Comparison of ENCODE assay signal across 8 cellular contexts in the genomic region with DNA sequence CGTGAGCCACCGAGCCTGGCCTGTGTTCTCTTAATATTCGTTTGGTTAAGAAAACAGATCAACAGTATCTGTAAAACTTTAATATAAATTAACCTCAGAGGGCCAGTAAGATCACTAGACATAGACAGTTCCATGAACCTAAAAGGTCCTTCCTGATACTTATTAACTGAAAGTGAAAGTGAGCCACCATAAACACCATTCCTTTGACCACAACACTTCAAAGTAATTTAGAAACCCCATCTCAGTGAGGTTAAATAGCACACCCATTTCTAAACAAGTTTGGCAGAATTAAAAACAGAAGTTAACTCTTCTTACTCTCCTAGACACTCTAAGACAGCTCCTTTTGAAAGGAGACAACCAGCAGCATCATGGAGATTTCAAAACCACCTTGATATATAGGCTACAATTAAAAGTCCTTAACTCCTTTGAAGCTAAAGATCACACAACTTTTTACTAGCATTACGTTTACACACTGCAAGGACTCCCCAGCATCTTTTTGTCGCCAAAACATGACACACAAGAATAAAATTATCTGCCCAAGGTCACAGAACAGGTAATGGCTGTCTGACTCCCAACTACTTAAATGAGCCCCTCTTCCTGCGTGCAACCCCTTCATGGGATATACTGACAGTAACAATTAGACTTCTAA. TPM values are rescaled to one million over a fixed set of nuclear protein-coding genes. Genes with fewer than 3 reads are reported as not detected.
DNase-seq lines count a peak whose midpoint lies in the region; ATAC-seq and TF ChIP-seq lines count a peak whose summit lies in the region.

No MANE protein-coding gene starts in this region.

- H3K4me3 Mint-ChIP-seq in CD4-positive, alpha-beta T cell = peak overlapping the region; percentile 77
- H3K4me3 Mint-ChIP-seq in WTC11 = peak overlapping the region; percentile 69

- no peak for TF ChIP-seq CTCF in CD4-positive, alpha-beta T cell (IDR thresholded peaks at IDR 0.05)
- TF ChIP-seq CTCF in WTC11 (IDR thresholded peaks at IDR 0.05) = no peak

- no peak for ATAC-seq in CD4-positive, alpha-beta T cell (ENCODE audit: poor library complexity)
- ATAC-seq in WTC11 (no peak), sciatic nerve (no peak)

- in situ Hi-C loops in HAP-1 (cut with MboI; ENCODE audit: low sequenced_read_pairs) = no loop called here

- peaks cover 4% of the 10 kb centered on the region for H3K36me3 Mint-ChIP-seq in CD4-positive, alpha-beta T cell (ENCODE audit: low read depth)
- H3K36me3 Mint-ChIP-seq in WTC11 = no peaks in the 10 kb centered on the region

- H3K4me3 ChIP-seq in HAP-1 (peak overlapping the region; percentile 61), iPS-20b (ENCODE audit: low read length) (peak overlapping the region; percentile 74)

- H3K9me3 Mint-ChIP-seq in CD4-positive, alpha-beta T cell = no peaks in the 10 kb centered on the region
- H3K9me3 Mint-ChIP-seq in WTC11 = no peaks in the 10 kb centered on the region

- no peak overlapping the region for H3K9ac ChIP-seq in iPS-20b (ENCODE audit: low read depth, low read length)

- intact Hi-C loops in CD4-positive, alpha-beta T cell (cut with DNase I, micrococcal nuclease) = loop anchor here (5.0 to 10.0 kb wide), 5 partner anchors 75 to 220 kb away; partner anchors contain the start of genes AK2 (in 1 of the 2), AZIN2 (in 1 of the 2), S100PBP (in 1 of the 2) and TRIM62 (in 1 of the 2)
- intact Hi-C loops in sciatic nerve (cut with DNase I) = no loop called here

- POLR2A ChIA-PET in CD4-positive, alpha-beta T cell (lab: Charles Lee) = interaction anchor here (0.6 kb wide), 1 partner anchor 19 kb away, joined by 4 read pairs; no protein-coding TSS in a partner anchor
- POLR2A ChIA-PET in WTC11 (lab: Charles Lee) = interaction anchor here (1.1 kb wide), 1 partner anchor 29 kb away, joined by 3 read pairs; no protein-coding TSS in a partner anchor

- no peak for DNase-seq in CD4-positive, alpha-beta T cell
- DNase-seq in HAP-1 (ENCODE audit: low spot score in 2 of 2) = no peak
- DNase-seq in WTC11 (ENCODE audit: low spot score) = no peak
- DNase-seq in substantia nigra (lab: John Stamatoyannopoulos, UW) = no peak
- DNase-seq in stimulated activated CD4-positive, alpha-beta T cell treated with anti-CD3 and anti-CD28 coated beads, Interleukin-4, amount 100 ng/mL, for 24 hours = no peak
- DNase-seq in sciatic nerve (ENCODE audit: low spot score) = no peak
- no peak for DNase-seq in stimulated activated CD4-positive, alpha-beta T cell treated with anti-CD3 and anti-CD28 coated beads, Interleukin-2, amount 100 ng/mL, for 24 hours

- no peak overlapping the region for H3K27ac ChIP-seq in CD4-positive, alpha-beta T cell (ENCODE audit: low read depth, low read length)
- H3K27ac ChIP-seq in iPS-20b (ENCODE audit: low read length) (no peak overlapping the region), substantia nigra (ENCODE audit: low read depth, low read length, poor library complexity, severe bottlenecking) (peak overlapping the region; percentile 21)

- H3K27ac Mint-ChIP-seq in CD4-positive, alpha-beta T cell = peak overlapping the region; percentile 71
- H3K27ac Mint-ChIP-seq in WTC11 = no peak overlapping the region

- H3K27me3 Mint-ChIP-seq in CD4-positive, alpha-beta T cell = no peaks in the 10 kb centered on the region
- peaks cover 25% of the 10 kb centered on the region for H3K27me3 Mint-ChIP-seq in WTC11 (ENCODE audit: low read depth)

- H3K36me3 ChIP-seq in HAP-1 (replicated peaks) = no peaks in the 10 kb centered on the region
- H3K36me3 ChIP-seq in iPS-20b (ENCODE audit: insufficient read depth, low read depth, low read length) = no peaks in the 10 kb centered on the region

- no peaks in the 10 kb centered on the region for H3K27me3 ChIP-seq in CD4-positive, alpha-beta T cell (ENCODE audit: control insufficient read depth, insufficient read depth, low read length)
- H3K27me3 ChIP-seq in HAP-1 (ENCODE audit: low read depth) = no peaks in the 10 kb centered on the region; the same call in 1 of the 2 replicates
- peaks cover 15% of the 10 kb centered on the region for H3K27me3 ChIP-seq in iPS-20b (ENCODE audit: insufficient read depth, low read length)

- H3K9me3 ChIP-seq in CD4-positive, alpha-beta T cell (ENCODE audit: control insufficient read depth, low read length) = no peaks in the 10 kb centered on the region
- H3K9me3 ChIP-seq in HAP-1 (no peaks in the 10 kb centered on the region), iPS-20b (ENCODE audit: insufficient read depth, low read depth, low read length) (no peaks in the 10 kb centered on the region)

- CTCF ChIA-PET in CD4-positive, alpha-beta T cell (lab: Charles Lee) = interaction anchor here (1.1 to 1.6 kb wide), 3 partner anchors 9 to 165 kb away, joined by 3 to 5 read pairs (median 4); no protein-coding TSS in a partner anchor
- CTCF ChIA-PET in WTC11 (lab: Charles Lee) = interaction anchor here (0.6 to 1.6 kb wide), 2 partner anchors 39 to 70 kb away, joined by 3 to 4 read pairs; no protein-coding TSS in a partner anchor

- peaks cover 13% of the 10 kb centered on the region for H3K4me1 ChIP-seq in HAP-1
- H3K4me1 ChIP-seq in iPS-20b (ENCODE audit: insufficient read depth, low read length) = peaks cover 14% of the 10 kb centered on the region; the same call in 1 of the 2 replicates

- H3K4me1 Mint-ChIP-seq in CD4-positive, alpha-beta T cell (ENCODE audit: low read depth) = peaks cover 55% of the 10 kb centered on the region
- peaks cover 28% of the 10 kb centered on the region for H3K4me1 Mint-ChIP-seq in WTC11

TF ChIP-seq in WTC11, 78 proteins besides CTCF, POLR2A, EP300 and RAD21 (continues in another document):
- TF ChIP-seq JAZF1 (CRISPR knock-in tag; IDR thresholded peaks at IDR 0.05) (no peak), ZNF423 (CRISPR knock-in tag; IDR thresholded peaks at IDR 0.05) (no peak), ESRRA (CRISPR knock-in tag; IDR thresholded peaks at IDR 0.05; ENCODE audit: borderline replicate concordance) (no peak), NR1H2 (CRISPR knock-in tag; IDR thresholded peaks at IDR 0.05) (no peak), ZNF263 (CRISPR knock-in tag; IDR thresholded peaks at IDR 0.05; ENCODE audit: low read depth) (no peak), RORB (CRISPR knock-in tag; IDR thresholded peaks at IDR 0.05) (no peak), IRF2 (CRISPR knock-in tag; IDR thresholded peaks at IDR 0.05; ENCODE audit: borderline replicate concordance, low read depth) (no peak), SOX15 (CRISPR knock-in tag; IDR thresholded peaks at IDR 0.05) (no peak), ZNF416 (CRISPR knock-in tag; IDR thresholded peaks at IDR 0.05) (no peak)
- TF ChIP-seq, protein P1, sequence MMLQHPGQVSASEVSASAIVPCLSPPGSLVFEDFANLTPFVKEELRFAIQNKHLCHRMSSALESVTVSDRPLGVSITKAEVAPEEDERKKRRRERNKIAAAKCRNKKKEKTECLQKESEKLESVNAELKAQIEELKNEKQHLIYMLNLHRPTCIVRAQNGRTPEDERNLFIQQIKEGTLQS (CRISPR knock-in tag; conservative IDR thresholded peaks at IDR 0.05) = no peak
- TF ChIP-seq, protein P2, sequence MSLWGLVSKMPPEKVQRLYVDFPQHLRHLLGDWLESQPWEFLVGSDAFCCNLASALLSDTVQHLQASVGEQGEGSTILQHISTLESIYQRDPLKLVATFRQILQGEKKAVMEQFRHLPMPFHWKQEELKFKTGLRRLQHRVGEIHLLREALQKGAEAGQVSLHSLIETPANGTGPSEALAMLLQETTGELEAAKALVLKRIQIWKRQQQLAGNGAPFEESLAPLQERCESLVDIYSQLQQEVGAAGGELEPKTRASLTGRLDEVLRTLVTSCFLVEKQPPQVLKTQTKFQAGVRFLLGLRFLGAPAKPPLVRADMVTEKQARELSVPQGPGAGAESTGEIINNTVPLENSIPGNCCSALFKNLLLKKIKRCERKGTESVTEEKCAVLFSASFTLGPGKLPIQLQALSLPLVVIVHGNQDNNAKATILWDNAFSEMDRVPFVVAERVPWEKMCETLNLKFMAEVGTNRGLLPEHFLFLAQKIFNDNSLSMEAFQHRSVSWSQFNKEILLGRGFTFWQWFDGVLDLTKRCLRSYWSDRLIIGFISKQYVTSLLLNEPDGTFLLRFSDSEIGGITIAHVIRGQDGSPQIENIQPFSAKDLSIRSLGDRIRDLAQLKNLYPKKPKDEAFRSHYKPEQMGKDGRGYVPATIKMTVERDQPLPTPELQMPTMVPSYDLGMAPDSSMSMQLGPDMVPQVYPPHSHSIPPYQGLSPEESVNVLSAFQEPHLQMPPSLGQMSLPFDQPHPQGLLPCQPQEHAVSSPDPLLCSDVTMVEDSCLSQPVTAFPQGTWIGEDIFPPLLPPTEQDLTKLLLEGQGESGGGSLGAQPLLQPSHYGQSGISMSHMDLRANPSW (CRISPR knock-in tag; conservative IDR thresholded peaks at IDR 0.05; ENCODE audit: low read depth) = no peak
- TF ChIP-seq, protein P3, sequence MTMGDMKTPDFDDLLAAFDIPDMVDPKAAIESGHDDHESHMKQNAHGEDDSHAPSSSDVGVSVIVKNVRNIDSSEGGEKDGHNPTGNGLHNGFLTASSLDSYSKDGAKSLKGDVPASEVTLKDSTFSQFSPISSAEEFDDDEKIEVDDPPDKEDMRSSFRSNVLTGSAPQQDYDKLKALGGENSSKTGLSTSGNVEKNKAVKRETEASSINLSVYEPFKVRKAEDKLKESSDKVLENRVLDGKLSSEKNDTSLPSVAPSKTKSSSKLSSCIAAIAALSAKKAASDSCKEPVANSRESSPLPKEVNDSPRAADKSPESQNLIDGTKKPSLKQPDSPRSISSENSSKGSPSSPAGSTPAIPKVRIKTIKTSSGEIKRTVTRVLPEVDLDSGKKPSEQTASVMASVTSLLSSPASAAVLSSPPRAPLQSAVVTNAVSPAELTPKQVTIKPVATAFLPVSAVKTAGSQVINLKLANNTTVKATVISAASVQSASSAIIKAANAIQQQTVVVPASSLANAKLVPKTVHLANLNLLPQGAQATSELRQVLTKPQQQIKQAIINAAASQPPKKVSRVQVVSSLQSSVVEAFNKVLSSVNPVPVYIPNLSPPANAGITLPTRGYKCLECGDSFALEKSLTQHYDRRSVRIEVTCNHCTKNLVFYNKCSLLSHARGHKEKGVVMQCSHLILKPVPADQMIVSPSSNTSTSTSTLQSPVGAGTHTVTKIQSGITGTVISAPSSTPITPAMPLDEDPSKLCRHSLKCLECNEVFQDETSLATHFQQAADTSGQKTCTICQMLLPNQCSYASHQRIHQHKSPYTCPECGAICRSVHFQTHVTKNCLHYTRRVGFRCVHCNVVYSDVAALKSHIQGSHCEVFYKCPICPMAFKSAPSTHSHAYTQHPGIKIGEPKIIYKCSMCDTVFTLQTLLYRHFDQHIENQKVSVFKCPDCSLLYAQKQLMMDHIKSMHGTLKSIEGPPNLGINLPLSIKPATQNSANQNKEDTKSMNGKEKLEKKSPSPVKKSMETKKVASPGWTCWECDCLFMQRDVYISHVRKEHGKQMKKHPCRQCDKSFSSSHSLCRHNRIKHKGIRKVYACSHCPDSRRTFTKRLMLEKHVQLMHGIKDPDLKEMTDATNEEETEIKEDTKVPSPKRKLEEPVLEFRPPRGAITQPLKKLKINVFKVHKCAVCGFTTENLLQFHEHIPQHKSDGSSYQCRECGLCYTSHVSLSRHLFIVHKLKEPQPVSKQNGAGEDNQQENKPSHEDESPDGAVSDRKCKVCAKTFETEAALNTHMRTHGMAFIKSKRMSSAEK (CRISPR knock-in tag; IDR thresholded peaks at IDR 0.05; ENCODE audit: borderline replicate concordance) = no peak

RNA-seq across cellular contexts. Expression of gene RNF19B, which starts 2.2 kb away (rescaled TPM):
- 10 to 100 TPM; 33.4 to 37.4 TPM for total RNA-seq in CD4-positive, alpha-beta T cell
- total RNA-seq in WTC11 (2021) = 14.8 to 21.9 TPM (median 15.4 TPM) in 3 replicates
- 33.3 TPM for total RNA-seq in sciatic nerve
